Comparison of ENCODE assay signal across 3 cellular contexts in the genomic region with DNA sequence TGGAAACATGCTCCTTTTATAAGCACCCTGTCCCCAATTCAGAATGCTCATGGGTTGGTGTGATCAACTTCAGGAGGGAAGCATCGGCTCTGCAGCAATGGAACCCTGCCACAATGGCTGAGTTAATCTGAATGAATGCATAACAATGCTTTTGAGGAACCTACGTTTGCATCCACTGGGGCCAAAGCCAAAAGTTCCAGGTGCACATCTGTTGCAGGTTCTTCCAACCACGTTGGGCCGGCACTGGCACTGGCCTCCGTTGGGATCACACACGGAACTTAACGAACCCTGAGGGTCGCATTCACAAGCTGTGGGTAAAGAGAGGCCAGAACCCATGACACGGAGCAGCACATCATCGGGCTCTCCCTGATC.
TF ChIP-seq lines count a peak whose summit lies in the region.

No MANE protein-coding gene starts in this region.

TF ChIP-seq in GM23338, 12 proteins besides CTCF, POLR2A, EP300 and RAD21 (continued from another document):
- TF ChIP-seq, protein P1, sequence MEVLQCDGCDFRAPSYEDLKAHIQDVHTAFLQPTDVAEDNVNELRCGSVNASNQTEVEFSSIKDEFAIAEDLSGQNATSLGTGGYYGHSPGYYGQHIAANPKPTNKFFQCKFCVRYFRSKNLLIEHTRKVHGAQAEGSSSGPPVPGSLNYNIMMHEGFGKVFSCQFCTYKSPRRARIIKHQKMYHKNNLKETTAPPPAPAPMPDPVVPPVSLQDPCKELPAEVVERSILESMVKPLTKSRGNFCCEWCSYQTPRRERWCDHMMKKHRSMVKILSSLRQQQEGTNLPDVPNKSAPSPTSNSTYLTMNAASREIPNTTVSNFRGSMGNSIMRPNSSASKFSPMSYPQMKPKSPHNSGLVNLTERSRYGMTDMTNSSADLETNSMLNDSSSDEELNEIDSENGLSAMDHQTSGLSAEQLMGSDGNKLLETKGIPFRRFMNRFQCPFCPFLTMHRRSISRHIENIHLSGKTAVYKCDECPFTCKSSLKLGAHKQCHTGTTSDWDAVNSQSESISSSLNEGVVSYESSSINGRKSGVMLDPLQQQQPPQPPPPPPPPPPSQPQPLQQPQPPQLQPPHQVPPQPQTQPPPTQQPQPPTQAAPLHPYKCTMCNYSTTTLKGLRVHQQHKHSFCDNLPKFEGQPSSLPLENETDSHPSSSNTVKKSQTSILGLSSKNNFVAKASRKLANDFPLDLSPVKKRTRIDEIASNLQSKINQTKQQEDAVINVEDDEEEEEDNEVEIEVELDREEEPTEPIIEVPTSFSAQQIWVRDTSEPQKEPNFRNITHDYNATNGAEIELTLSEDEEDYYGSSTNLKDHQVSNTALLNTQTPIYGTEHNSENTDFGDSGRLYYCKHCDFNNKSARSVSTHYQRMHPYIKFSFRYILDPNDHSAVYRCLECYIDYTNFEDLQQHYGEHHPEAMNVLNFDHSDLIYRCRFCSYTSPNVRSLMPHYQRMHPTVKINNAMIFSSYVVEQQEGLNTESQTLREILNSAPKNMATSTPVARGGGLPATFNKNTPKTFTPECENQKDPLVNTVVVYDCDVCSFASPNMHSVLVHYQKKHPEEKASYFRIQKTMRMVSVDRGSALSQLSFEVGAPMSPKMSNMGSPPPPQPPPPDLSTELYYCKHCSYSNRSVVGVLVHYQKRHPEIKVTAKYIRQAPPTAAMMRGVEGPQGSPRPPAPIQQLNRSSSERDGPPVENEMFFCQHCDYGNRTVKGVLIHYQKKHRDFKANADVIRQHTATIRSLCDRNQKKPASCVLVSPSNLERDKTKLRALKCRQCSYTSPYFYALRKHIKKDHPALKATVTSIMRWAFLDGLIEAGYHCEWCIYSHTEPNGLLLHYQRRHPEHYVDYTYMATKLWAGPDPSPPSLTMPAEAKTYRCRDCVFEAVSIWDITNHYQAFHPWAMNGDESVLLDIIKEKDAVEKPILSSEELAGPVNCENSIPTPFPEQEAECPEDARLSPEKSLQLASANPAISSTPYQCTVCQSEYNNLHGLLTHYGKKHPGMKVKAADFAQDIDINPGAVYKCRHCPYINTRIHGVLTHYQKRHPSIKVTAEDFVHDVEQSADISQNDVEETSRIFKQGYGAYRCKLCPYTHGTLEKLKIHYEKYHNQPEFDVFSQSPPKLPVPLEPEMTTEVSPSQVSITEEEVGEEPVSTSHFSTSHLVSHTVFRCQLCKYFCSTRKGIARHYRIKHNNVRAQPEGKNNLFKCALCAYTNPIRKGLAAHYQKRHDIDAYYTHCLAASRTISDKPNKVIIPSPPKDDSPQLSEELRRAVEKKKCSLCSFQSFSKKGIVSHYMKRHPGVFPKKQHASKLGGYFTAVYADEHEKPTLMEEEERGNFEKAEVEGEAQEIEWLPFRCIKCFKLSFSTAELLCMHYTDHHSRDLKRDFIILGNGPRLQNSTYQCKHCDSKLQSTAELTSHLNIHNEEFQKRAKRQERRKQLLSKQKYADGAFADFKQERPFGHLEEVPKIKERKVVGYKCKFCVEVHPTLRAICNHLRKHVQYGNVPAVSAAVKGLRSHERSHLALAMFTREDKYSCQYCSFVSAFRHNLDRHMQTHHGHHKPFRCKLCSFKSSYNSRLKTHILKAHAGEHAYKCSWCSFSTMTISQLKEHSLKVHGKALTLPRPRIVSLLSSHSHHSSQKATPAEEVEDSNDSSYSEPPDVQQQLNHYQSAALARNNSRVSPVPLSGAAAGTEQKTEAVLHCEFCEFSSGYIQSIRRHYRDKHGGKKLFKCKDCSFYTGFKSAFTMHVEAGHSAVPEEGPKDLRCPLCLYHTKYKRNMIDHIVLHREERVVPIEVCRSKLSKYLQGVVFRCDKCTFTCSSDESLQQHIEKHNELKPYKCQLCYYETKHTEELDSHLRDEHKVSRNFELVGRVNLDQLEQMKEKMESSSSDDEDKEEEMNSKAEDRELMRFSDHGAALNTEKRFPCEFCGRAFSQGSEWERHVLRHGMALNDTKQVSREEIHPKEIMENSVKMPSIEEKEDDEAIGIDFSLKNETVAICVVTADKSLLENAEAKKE (CRISPR knock-in tag; IDR thresholded peaks at IDR 0.05) = peak; percentile 94
- TF ChIP-seq EZH2 (IDR thresholded peaks at IDR 0.05; ENCODE audit: low read depth, unreplicated experiment) (no peak), ZNF114 (CRISPR knock-in tag; IDR thresholded peaks at IDR 0.05) (0 out of 2 replicates have a peak, but pooled peaks have one; percentile 53)

TF ChIP-seq in WTC11, 78 proteins besides CTCF, POLR2A, EP300 and RAD21 (continued from another document):
- TF ChIP-seq EMX1 (CRISPR knock-in tag; IDR thresholded peaks at IDR 0.05) (0 out of 2 replicates have a peak, but pooled peaks have one; percentile 42), ZNF317 (CRISPR knock-in tag; IDR thresholded peaks at IDR 0.05; ENCODE audit: borderline replicate concordance, low read depth) (no peak), KAT7 (CRISPR knock-in tag; IDR thresholded peaks at IDR 0.05; ENCODE audit: borderline replicate concordance) (no peak), FOXK1 (CRISPR knock-in tag; IDR thresholded peaks at IDR 0.05) (no peak)

TF ChIP-seq in GM12891, 5 proteins besides CTCF, POLR2A, EP300 and RAD21:
- TF ChIP-seq SPI1 (IDR thresholded peaks at IDR 0.05; ENCODE audit: low read depth, low read length) (no peak), TAF1 (IDR thresholded peaks at IDR 0.05; ENCODE audit: low read depth, low read length) (no peak), POU2F2 (IDR thresholded peaks at IDR 0.05; ENCODE audit: low read depth, low read length) (no peak), PAX5 (IDR thresholded peaks at IDR 0.05; ENCODE audit: insufficient read depth, low read length, severe bottlenecking) (no peak), POLR2AphosphoS5 (IDR thresholded peaks at IDR 0.05; ENCODE audit: low read depth, low read length) (no peak)
